Comparison of ENCODE assay signal across 34 cellular contexts in genomic region chr14:97153527-97153926, GRCh38.
"Had no signal": no experiment of that assay in that cellular context is flagged by ENCODE, and none has a peak within 500 bp of the region (broad histone marks: within the 10 kb centered on the region; RNA-seq: fewer than 3 reads in every experiment).

No MANE protein-coding gene starts in this region.

- ATAC-seq: activated CD4-positive, CD25-positive, alpha-beta regulatory T cell treated with anti-CD3 and anti-CD28 coated beads, Interleukin-2, amount 50 U/mL, for 24 hours; activated CD8-positive, alpha-beta T cell treated with anti-CD3 and anti-CD28 coated beads for 36 hours; activated naive CD4-positive, alpha-beta T cell treated with anti-CD3 and anti-CD28 coated beads, Interleukin-2, amount 50 U/mL, for 72 hours; activated T-cell treated with anti-CD3 and anti-CD28 coated beads, Interleukin-2, amount 50 U/mL, for 4 hours; activated T-cell treated with anti-CD3 and anti-CD28 coated beads, Interleukin-2, amount 50 U/mL, for 72 hours; activated T-helper 17 cell treated with anti-CD3 and anti-CD28 coated beads, Interleukin-2, amount 50 U/mL, for 72 hours; body of pancreas; WTC11 had no signal

- H3K36me3 ChIP-seq: adrenal gland, brain microvascular endothelial cell, breast epithelium, WERI-Rb-1 had no signal

- DNase-seq: activated CD4-positive, alpha-beta memory T cell treated with anti-CD3 and anti-CD28 coated beads for 36 hours; activated CD4-positive, alpha-beta T cell treated with anti-CD3 and anti-CD28 coated beads for 1 hour; activated CD4-positive, alpha-beta T cell treated with anti-CD3 and anti-CD28 coated beads for 4 hours; activated CD4-positive, alpha-beta T cell treated with anti-CD3 and anti-CD28 coated beads, Interleukin-2, amount 10 ng/mL, durations not matched to agents 24 days and 14 days; activated CD4-positive, alpha-beta T cell treated with anti-CD3 and anti-CD28 coated beads, Interleukin-2, amount 50 U/mL, for 1 hour; activated CD4-positive, alpha-beta T cell treated with anti-CD3 and anti-CD28 coated beads, Interleukin-2, amount 50 U/mL, for 4 hours; activated CD4-positive, CD25-positive, alpha-beta regulatory T cell; activated CD8-positive, alpha-beta memory T cell treated with anti-CD3 and anti-CD28 coated beads, Interleukin-2, amount 50 U/mL, for 4 hours; activated CD8-positive, alpha-beta T cell treated with anti-CD3 and anti-CD28 coated beads for 36 hours; activated effector memory CD4-positive, alpha-beta T cell treated with anti-CD3 and anti-CD28 coated beads, Interleukin-2, amount 50 U/mL, for 16 hours; activated gamma-delta T cell treated with Interleukin-2 at 50 U/mL for 16 hours; activated naive CD4-positive, alpha-beta T cell; activated naive CD4-positive, alpha-beta T cell treated with anti-CD3 and anti-CD28 coated beads for 36 hours; activated naive CD4-positive, alpha-beta T cell treated with anti-CD3 and anti-CD28 coated beads, Interleukin-2, amount 50 U/mL, for 16 hours; activated naive CD8-positive, alpha-beta T cell treated with anti-CD3 and anti-CD28 coated beads for 36 hours; activated T-cell treated with anti-CD3 and anti-CD28 coated beads for 4 hours; activated T-cell treated with anti-CD3 and anti-CD28 coated beads, Interleukin-2, amount 50 U/mL, for 1 hour; activated T-cell treated with anti-CD3 and anti-CD28 coated beads, Interleukin-2, amount 50 U/mL, for 4 hours; activated T-cell treated with anti-CD3 and anti-CD28 coated beads, Interleukin-2, amount 50 U/mL, for 72 hours; adrenal gland; amniotic stem cell; aorta; body of pancreas; brain microvascular endothelial cell; central memory CD4-positive, alpha-beta T cell; T-helper 1 cell; T-helper 2 cell; T-helper 9 cell; WERI-Rb-1 had no signal

- H3K4me1 ChIP-seq: adrenal gland, body of pancreas, breast epithelium had no signal

- H3K4me3 ChIP-seq: adrenal gland, body of pancreas, breast epithelium had no signal

- H3K27me3 ChIP-seq: adrenal gland, body of pancreas, brain microvascular endothelial cell had no signal

- H3K9me3 ChIP-seq: adrenal gland, body of pancreas had no signal

- H3K27ac ChIP-seq: adrenal gland, body of pancreas, brain microvascular endothelial cell, breast epithelium, WERI-Rb-1 had no signal
